12 cellular contexts compared by ENCODE assay signal in the genomic region with DNA sequence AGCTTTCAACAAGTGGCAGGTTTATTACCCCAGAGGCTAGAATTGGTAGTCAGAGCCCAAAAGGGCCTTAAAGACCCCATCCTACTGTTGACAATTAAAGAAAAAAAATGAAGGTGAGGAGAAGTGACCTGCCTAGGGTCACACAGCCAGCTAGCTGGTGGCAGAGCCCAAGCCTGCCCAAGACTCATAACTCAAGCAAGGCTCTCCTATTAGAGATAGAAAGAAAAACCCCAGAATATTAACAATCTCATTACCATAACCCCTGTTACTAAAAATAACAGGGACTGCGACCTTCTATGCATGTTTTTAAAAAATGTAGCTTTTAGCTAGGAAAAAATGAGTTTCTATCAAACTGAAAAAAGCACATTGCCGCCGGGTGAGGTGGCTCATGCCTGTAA. TPM values are rescaled to one million over a fixed set of nuclear protein-coding genes. Genes with fewer than 3 reads are reported as not detected.
A peak's percentile ranks its signal among the peaks of the same experiment; 100 is the strongest.
DNase-seq lines count a peak whose midpoint lies in the region; ATAC-seq and TF ChIP-seq lines count a peak whose summit lies in the region.
"Had no signal": no experiment of that assay in that cellular context is flagged by ENCODE, and none has a peak within 500 bp of the region (broad histone marks: within the 10 kb centered on the region; RNA-seq: fewer than 3 reads in every experiment).

No MANE protein-coding gene starts in this region.

- no peak for DNase-seq in HFFc6
- no peak for DNase-seq in endodermal cell
- no peak for DNase-seq in CD1c-positive myeloid dendritic cell (ENCODE audit: extremely low spot score)
- no peak for DNase-seq in NCI-H187 treated with DMSO at 0.1 percent for 48 hours (lab: John Stamatoyannopoulos, UW)
- DNase-seq in NCI-H187 (lab: John Stamatoyannopoulos, UW), result no peak
- DNase-seq: effector CD4-positive, alpha-beta T cell; stimulated activated naive CD4-positive, alpha-beta T cell had no signal

- no peaks in the 10 kb centered on the region for H3K27me3 ChIP-seq in BLaER1 treated with 17β-estradiol and CSF1 and Interleukin-3, amounts not matched to agents 10 nM and 100 nM
- no peaks in the 10 kb centered on the region for H3K27me3 ChIP-seq in endodermal cell (ENCODE audit: control insufficient read depth, insufficient read depth, low read length, poor library complexity, severe bottlenecking)
- H3K27me3 ChIP-seq in rectal smooth muscle tissue (ENCODE audit: control insufficient read depth, insufficient read depth, low read length), result no peaks in the 10 kb centered on the region

- no peak for TF ChIP-seq CTCF in HFFc6 (IDR thresholded peaks at IDR 0.05)
- TF ChIP-seq CTCF in endodermal cell (conservative IDR thresholded peaks at IDR 0.05), result no peak

- ATAC-seq in HG03520 (IDR thresholded peaks at IDR 0.05; ENCODE audit: unreplicated experiment), result no peak

- H3K4me1 ChIP-seq in BLaER1 treated with 17β-estradiol and CSF1 and Interleukin-3, amounts not matched to agents 10 nM and 100 nM, result peaks cover 65 to 99% (median 83%) of the 10 kb centered on the region in 10 experiments
- H3K4me1 ChIP-seq in endodermal cell (ENCODE audit: control insufficient read depth, insufficient read depth, low read length) (peaks cover 31% of the 10 kb centered on the region), rectal smooth muscle tissue (ENCODE audit: control insufficient read depth, insufficient read depth, low read length) (peaks cover 10% of the 10 kb centered on the region)

- H3K36me3 Mint-ChIP-seq in HFFc6 (ENCODE audit: low read depth) (peaks cover 18% of the 10 kb centered on the region), endodermal cell (ENCODE audit: low read depth) (peaks cover 16% of the 10 kb centered on the region)

- peaks cover 47 to 83% (median 69%) of the 10 kb centered on the region in 11 experiments for H3K36me3 ChIP-seq in BLaER1 treated with 17β-estradiol and CSF1 and Interleukin-3, amounts not matched to agents 10 nM and 100 nM
- peaks cover 42% of the 10 kb centered on the region for H3K36me3 ChIP-seq in endodermal cell (ENCODE audit: control insufficient read depth, insufficient read depth, low read length)
- peaks cover 5% of the 10 kb centered on the region for H3K36me3 ChIP-seq in rectal smooth muscle tissue (ENCODE audit: control insufficient read depth, insufficient read depth, low read length)

- peaks cover 49 to 100% (median 100%) of the 10 kb centered on the region in 11 experiments for H4K20me1 ChIP-seq in BLaER1 treated with 17β-estradiol and CSF1 and Interleukin-3, amounts not matched to agents 10 nM and 100 nM

- no peaks in the 10 kb centered on the region for H3K9me3 Mint-ChIP-seq in HFFc6
- H3K9me3 Mint-ChIP-seq in endodermal cell, result no peaks in the 10 kb centered on the region
- H3K9me3 Mint-ChIP-seq: T-helper 1 cell treated with Interleukin-12 subunit alpha and Interleukin-12 subunit beta and Interleukin-4 antibody, amounts not matched to agents 30 μg/mL and 1 μg/mL, for 36 hours had no signal

- peaks cover 55% of the 10 kb centered on the region for H3K4me1 Mint-ChIP-seq in HFFc6 (ENCODE audit: low read depth)
- peaks cover 58% of the 10 kb centered on the region for H3K4me1 Mint-ChIP-seq in endodermal cell

- H3K4me2 ChIP-seq in BLaER1 treated with 17β-estradiol and CSF1 and Interleukin-3, amounts not matched to agents 10 nM and 100 nM, result peak overlapping the region in 10 of 11 experiments; percentile 31 to 95 (median 90); a peak in 15 of 22 replicates

- peak overlapping the region in 4 of 11 experiments; percentile 31 to 68 (median 46); a peak in 6 of 22 replicates for H3K9ac ChIP-seq in BLaER1 treated with 17β-estradiol and CSF1 and Interleukin-3, amounts not matched to agents 10 nM and 100 nM
- H3K9ac ChIP-seq in endodermal cell (ENCODE audit: extremely low read depth, low read length, poor library complexity, severe bottlenecking) (no peak overlapping the region), rectal smooth muscle tissue (ENCODE audit: low read length) (no peak overlapping the region)

- H3K9me3 ChIP-seq in BLaER1 treated with 17β-estradiol and CSF1 and Interleukin-3, amounts not matched to agents 10 nM and 100 nM (replicated peaks in 1 of 11), result no peaks in the 10 kb centered on the region
- H3K9me3 ChIP-seq in endodermal cell (ENCODE audit: control insufficient read depth, low read length), result no peaks in the 10 kb centered on the region

- H3K27ac Mint-ChIP-seq in HFFc6, result 0 out of 2 replicates have a peak overlapping the region, but pooled peaks have one; percentile 89
- H3K27ac Mint-ChIP-seq in endodermal cell, result peak overlapping the region; percentile 88
- H3K27ac Mint-ChIP-seq: T-helper 1 cell treated with Interleukin-12 subunit alpha and Interleukin-12 subunit beta and Interleukin-4 antibody, amounts not matched to agents 30 μg/mL and 1 μg/mL, for 36 hours had no signal

- peak overlapping the region in 5 of 11 experiments; percentile 55 to 86 (median 63); a peak in 8 of 22 replicates for H3K27ac ChIP-seq in BLaER1 treated with 17β-estradiol and CSF1 and Interleukin-3, amounts not matched to agents 10 nM and 100 nM
- no peak overlapping the region for H3K27ac ChIP-seq in endodermal cell (ENCODE audit: low read depth, low read length)
- H3K27ac ChIP-seq in rectal smooth muscle tissue (ENCODE audit: low read depth, low read length), result no peak overlapping the region

- peaks cover 3% of the 10 kb centered on the region for H3K27me3 Mint-ChIP-seq in HFFc6 (ENCODE audit: insufficient read depth)
- no peaks in the 10 kb centered on the region for H3K27me3 Mint-ChIP-seq in endodermal cell (ENCODE audit: insufficient read depth)

- H3K4me3 Mint-ChIP-seq in HFFc6 (no peak overlapping the region), endodermal cell (no peak overlapping the region)
- H3K4me3 Mint-ChIP-seq: T-helper 1 cell treated with Interleukin-12 subunit alpha and Interleukin-12 subunit beta and Interleukin-4 antibody, amounts not matched to agents 30 μg/mL and 1 μg/mL, for 36 hours had no signal

- WGBS in endodermal cell (ENCODE audit: insufficient coverage in 1 of 2, insufficient read length in 1 of 2), 2 experiments, result 93 to 96% methylated on average over 2 to 3 of the region's 3 CpGs

- no peak overlapping the region; a peak in 1 of 20 replicates for H3K4me3 ChIP-seq in BLaER1 treated with 17β-estradiol and CSF1 and Interleukin-3, amounts not matched to agents 10 nM and 100 nM
- no peak overlapping the region for H3K4me3 ChIP-seq in endodermal cell (ENCODE audit: low read length)
- H3K4me3 ChIP-seq in rectal smooth muscle tissue (ENCODE audit: low read length), result peak overlapping the region; percentile 12

RNA-seq across cellular contexts. Expression of gene HSPB9, which starts 14.0 kb away (rescaled TPM):
- not detected for total RNA-seq in HFFc6 (2021; fragmentation: NEBNext Ultra II Directional; extraction: Animal tissue kit (Norgen Biotek cat#: 25700))
- total RNA-seq in endodermal cell, result under 1 TPM in 1 of 2 donors, not detected in 1; 0.22 TPM
- 0.28 TPM for polyA plus RNA-seq in endodermal cell (2013, experiment 1 of 2)
- polyA plus RNA-seq in endodermal cell (2013, experiment 2 of 2), result not detected

RNA-seq across cellular contexts. Expression of gene KAT2A, which starts 15.5 kb away (rescaled TPM):
- total RNA-seq in HFFc6 (2021; fragmentation: NEBNext Ultra II Directional; extraction: Animal tissue kit (Norgen Biotek cat#: 25700)), result 10 to 100 TPM; 21.5 to 36.2 (median 25.3) TPM
- total RNA-seq in endodermal cell, result 10 to 100 TPM; 48.0 to 57.6 TPM
- 45.9 TPM for polyA plus RNA-seq in endodermal cell (2013, experiment 1 of 2)
- 35.1 TPM for polyA plus RNA-seq in endodermal cell (2013, experiment 2 of 2)

RNA-seq across cellular contexts. Expression of gene RAB5C, which starts 18.1 kb away (rescaled TPM):
- total RNA-seq in HFFc6 (2021; fragmentation: NEBNext Ultra II Directional; extraction: Animal tissue kit (Norgen Biotek cat#: 25700)), result 100 to 1,000 TPM; 184 to 204 (median 193) TPM
- total RNA-seq in endodermal cell, result 10 to 100 TPM; 61.0 to 67.8 TPM
- 87.7 TPM for polyA plus RNA-seq in endodermal cell (2013, experiment 1 of 2)
- polyA plus RNA-seq in endodermal cell (2013, experiment 2 of 2), result 84.5 TPM

RNA-seq across cellular contexts. Expression of gene DHX58, which starts 24.1 kb away (rescaled TPM):
- total RNA-seq in HFFc6 (2021; fragmentation: NEBNext Ultra II Directional; extraction: Animal tissue kit (Norgen Biotek cat#: 25700)), result 1 to 10 TPM; 4.0 to 5.3 (median 4.2) TPM
- under 1 TPM; 0.38 to 0.48 TPM for total RNA-seq in endodermal cell
- polyA plus RNA-seq in endodermal cell (2013, experiment 1 of 2), result 0.57 TPM
- polyA plus RNA-seq in endodermal cell (2013, experiment 2 of 2), result 0.58 TPM

RNA-seq across cellular contexts. Expression of gene ZNF385C, which starts 38.4 kb away (rescaled TPM):
- total RNA-seq in HFFc6 (2021; fragmentation: NEBNext Ultra II Directional; extraction: Animal tissue kit (Norgen Biotek cat#: 25700)), result not detected
- total RNA-seq in endodermal cell, result 1 to 10 TPM; 1.4 to 2.1 TPM
- polyA plus RNA-seq in endodermal cell (2013, experiment 1 of 2), result 5.8 TPM
- 6.0 TPM for polyA plus RNA-seq in endodermal cell (2013, experiment 2 of 2)
- total RNA-seq: omental fat pad had no signal
